In genomic region chr2:215831296-215831913, GRCh38 we compare ENCODE assay signal across 8 cellular contexts.
A peak's percentile ranks its signal among the peaks of the same experiment; 100 is the strongest.
DNase-seq lines count a peak whose midpoint lies in the region; ATAC-seq and TF ChIP-seq lines count a peak whose summit lies in the region.

No MANE protein-coding gene starts in this region.

- peak; percentile 60 for DNase-seq in CD1c-positive myeloid dendritic cell (ENCODE audit: extremely low spot score)
- DNase-seq in activated naive CD8-positive, alpha-beta T cell treated with anti-CD3 and anti-CD28 coated beads, Interleukin-2, amount 10 ng/mL, durations not matched to agents 7 days and 5 days: no peak
- peak; percentile 64 for DNase-seq in lower lobe of right lung
- DNase-seq in HuH-7.5 (ENCODE audit: low spot score): no peak
- no peak for DNase-seq in LoVo (ENCODE audit: low spot score)
- no peak for DNase-seq in RWPE1 (ENCODE audit: low spot score)
- no peak for DNase-seq in ACHN

- peak overlapping the region; percentile 66 for H3K4me3 Mint-ChIP-seq in activated naive CD8-positive, alpha-beta T cell treated with anti-CD3 and anti-CD28 coated beads, Interleukin-2, amount 10 ng/mL, durations not matched to agents 7 days and 5 days

- H3K27ac ChIP-seq in lower lobe of right lung (peak overlapping the region; percentile 59), RWPE1 (no peak overlapping the region)

- in situ Hi-C loops in ACHN (cut with HindIII; ENCODE audit: low pct_ligation_motif_present, low pct_unique_long_range_greater_than_20kb, low sequenced_read_pairs): no loop called here

- H3K27me3 Mint-ChIP-seq in activated naive CD8-positive, alpha-beta T cell treated with anti-CD3 and anti-CD28 coated beads, Interleukin-2, amount 10 ng/mL, durations not matched to agents 7 days and 5 days: peaks cover 7% of the 10 kb centered on the region

- H3K27me3 ChIP-seq in lower lobe of right lung (ENCODE audit: low read depth): no peaks in the 10 kb centered on the region

- H3K4me3 ChIP-seq in lower lobe of right lung: peak overlapping the region; percentile 2

- peak overlapping the region; percentile 93 for H3K27ac Mint-ChIP-seq in activated naive CD8-positive, alpha-beta T cell treated with anti-CD3 and anti-CD28 coated beads, Interleukin-2, amount 10 ng/mL, durations not matched to agents 7 days and 5 days

- H3K36me3 ChIP-seq in lower lobe of right lung: no peaks in the 10 kb centered on the region

- POLR2A ChIA-PET in activated naive CD8-positive, alpha-beta T cell treated with anti-CD3 and anti-CD28 coated beads, Interleukin-2, amount 10 ng/mL, durations not matched to agents 7 days and 5 days (lab: Charles Lee): interaction anchor here (2.0 kb wide), 1 partner anchor 20 kb away, joined by 4 read pairs; no protein-coding TSS in a partner anchor
- POLR2A ChIA-PET in RWPE1 (lab: Yijun Ruan, JAX; ENCODE audit: low non-redundant PET): no interaction called here

- ATAC-seq in HG02623 (IDR thresholded peaks at IDR 0.05; ENCODE audit: unreplicated experiment): peak; percentile 75
- peak; percentile 62 for ATAC-seq in activated naive CD8-positive, alpha-beta T cell treated with anti-CD3 and anti-CD28 coated beads, Interleukin-2, amount 10 ng/mL, durations not matched to agents 7 days and 5 days (ENCODE audit: low read depth)
- ATAC-seq in lower lobe of right lung: peak; percentile 72 to 83

- H3K4me1 Mint-ChIP-seq in activated naive CD8-positive, alpha-beta T cell treated with anti-CD3 and anti-CD28 coated beads, Interleukin-2, amount 10 ng/mL, durations not matched to agents 7 days and 5 days: peaks cover 18% of the 10 kb centered on the region

- no peaks in the 10 kb centered on the region for H3K9me3 ChIP-seq in lower lobe of right lung

- H3K9me3 Mint-ChIP-seq in activated naive CD8-positive, alpha-beta T cell treated with anti-CD3 and anti-CD28 coated beads, Interleukin-2, amount 10 ng/mL, durations not matched to agents 7 days and 5 days: peaks cover 2% of the 10 kb centered on the region

- H3K36me3 Mint-ChIP-seq in activated naive CD8-positive, alpha-beta T cell treated with anti-CD3 and anti-CD28 coated beads, Interleukin-2, amount 10 ng/mL, durations not matched to agents 7 days and 5 days: no peaks in the 10 kb centered on the region

- CTCF ChIA-PET in RWPE1 (lab: Yijun Ruan, JAX): no interaction called here

- H3K4me1 ChIP-seq in lower lobe of right lung: peaks cover 31% of the 10 kb centered on the region

- intact Hi-C loops in lower lobe of right lung (cut with DNase I): no loop called here

- no peak for TF ChIP-seq CTCF in lower lobe of right lung (IDR thresholded peaks at IDR 0.05)
- TF ChIP-seq CTCF in RWPE1 (conservative IDR thresholded peaks at IDR 0.05; ENCODE audit: low read depth): no peak

Comparison
In these comparisons a context has a peak if more than half of its experiments do, and no peak if none do; other contexts are left out.
1. DNase-seq: peak in CD1c-positive myeloid dendritic cell (single experiment) and lower lobe of right lung (single experiment); none in activated naive CD8-positive, alpha-beta T cell treated with anti-CD3 and anti-CD28 coated beads, Interleukin-2, amount 10 ng/mL, durations not matched to agents 7 days and 5 days (single experiment), HuH-7.5 (single experiment), LoVo (single experiment), RWPE1 (single experiment) and ACHN (single experiment).
2. Peak in every context shown above with its lines, with median percentiles within 50 percentile points of each other: ATAC-seq.